Comparison of ENCODE assay signal across 1 cellular context in the genomic region with DNA sequence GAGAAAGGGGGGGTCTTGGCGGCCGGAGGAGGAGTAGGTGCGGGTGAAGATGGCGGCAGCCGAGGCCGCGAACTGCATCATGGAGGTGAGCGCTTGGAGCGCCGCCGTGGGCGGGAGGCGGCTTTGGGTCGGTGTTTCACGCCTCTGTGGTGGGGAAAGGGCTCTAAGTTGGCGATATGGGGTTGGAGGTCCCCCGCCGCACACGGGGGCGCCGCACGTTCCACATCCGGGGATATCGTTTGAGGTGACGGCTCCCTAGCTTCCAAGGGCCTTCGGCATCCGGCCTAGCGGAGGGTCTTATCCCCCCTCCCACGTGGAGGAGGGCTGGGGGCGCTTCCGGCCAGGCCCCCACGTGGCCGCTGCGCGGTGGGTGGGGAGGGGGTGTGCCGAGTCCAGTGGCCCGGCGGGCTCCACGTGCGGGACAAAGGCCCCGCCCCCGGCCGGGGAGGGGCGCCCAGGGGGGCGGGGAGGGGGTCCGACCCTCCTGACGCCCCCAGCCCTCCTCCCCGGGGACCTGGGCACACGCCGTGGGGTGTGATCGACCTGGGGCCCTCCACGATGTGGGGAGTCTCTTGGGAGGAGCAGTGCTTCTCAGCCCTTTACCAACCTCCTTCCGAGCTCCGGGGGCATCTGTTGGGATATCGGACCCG.
TF ChIP-seq lines count a peak whose summit lies in the region.

A gene (plus strand): TSS at position 40 of the 650 bp plus-strand sequence. CDS start 10 bp downstream, at position 50.

TF ChIP-seq in HepG2, 621 proteins besides CTCF, POLR2A, EP300 and RAD21 (continued from another document and continues in another):
- TF ChIP-seq, protein P1, sequence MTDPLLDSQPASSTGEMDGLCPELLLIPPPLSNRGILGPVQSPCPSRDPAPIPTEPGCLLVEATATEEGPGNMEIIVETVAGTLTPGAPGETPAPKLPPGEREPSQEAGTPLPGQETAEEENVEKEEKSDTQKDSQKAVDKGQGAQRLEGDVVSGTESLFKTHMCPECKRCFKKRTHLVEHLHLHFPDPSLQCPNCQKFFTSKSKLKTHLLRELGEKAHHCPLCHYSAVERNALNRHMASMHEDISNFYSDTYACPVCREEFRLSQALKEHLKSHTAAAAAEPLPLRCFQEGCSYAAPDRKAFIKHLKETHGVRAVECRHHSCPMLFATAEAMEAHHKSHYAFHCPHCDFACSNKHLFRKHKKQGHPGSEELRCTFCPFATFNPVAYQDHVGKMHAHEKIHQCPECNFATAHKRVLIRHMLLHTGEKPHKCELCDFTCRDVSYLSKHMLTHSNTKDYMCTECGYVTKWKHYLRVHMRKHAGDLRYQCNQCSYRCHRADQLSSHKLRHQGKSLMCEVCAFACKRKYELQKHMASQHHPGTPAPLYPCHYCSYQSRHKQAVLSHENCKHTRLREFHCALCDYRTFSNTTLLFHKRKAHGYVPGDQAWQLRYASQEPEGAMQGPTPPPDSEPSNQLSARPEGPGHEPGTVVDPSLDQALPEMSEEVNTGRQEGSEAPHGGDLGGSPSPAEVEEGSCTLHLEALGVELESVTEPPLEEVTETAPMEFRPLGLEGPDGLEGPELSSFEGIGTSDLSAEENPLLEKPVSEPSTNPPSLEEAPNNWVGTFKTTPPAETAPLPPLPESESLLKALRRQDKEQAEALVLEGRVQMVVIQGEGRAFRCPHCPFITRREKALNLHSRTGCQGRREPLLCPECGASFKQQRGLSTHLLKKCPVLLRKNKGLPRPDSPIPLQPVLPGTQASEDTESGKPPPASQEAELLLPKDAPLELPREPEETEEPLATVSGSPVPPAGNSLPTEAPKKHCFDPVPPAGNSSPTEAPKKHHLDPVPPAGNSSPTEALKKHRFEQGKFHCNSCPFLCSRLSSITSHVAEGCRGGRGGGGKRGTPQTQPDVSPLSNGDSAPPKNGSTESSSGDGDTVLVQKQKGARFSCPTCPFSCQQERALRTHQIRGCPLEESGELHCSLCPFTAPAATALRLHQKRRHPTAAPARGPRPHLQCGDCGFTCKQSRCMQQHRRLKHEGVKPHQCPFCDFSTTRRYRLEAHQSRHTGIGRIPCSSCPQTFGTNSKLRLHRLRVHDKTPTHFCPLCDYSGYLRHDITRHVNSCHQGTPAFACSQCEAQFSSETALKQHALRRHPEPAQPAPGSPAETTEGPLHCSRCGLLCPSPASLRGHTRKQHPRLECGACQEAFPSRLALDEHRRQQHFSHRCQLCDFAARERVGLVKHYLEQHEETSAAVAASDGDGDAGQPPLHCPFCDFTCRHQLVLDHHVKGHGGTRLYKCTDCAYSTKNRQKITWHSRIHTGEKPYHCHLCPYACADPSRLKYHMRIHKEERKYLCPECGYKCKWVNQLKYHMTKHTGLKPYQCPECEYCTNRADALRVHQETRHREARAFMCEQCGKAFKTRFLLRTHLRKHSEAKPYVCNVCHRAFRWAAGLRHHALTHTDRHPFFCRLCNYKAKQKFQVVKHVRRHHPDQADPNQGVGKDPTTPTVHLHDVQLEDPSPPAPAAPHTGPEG (CRISPR knock-in tag; IDR thresholded peaks at IDR 0.05), result no peak
- TF ChIP-seq NR2F6 (IDR thresholded peaks at IDR 0.05) (no peak), NR2F6 (CRISPR knock-in tag; IDR thresholded peaks at IDR 0.05) (peak; percentile 20; the same call in 1 of the 2 replicates), MED13 (CRISPR knock-in tag; IDR thresholded peaks at IDR 0.05) (no peak), CC2D1A (CRISPR knock-in tag; IDR thresholded peaks at IDR 0.05) (no peak), ZFP37 (CRISPR knock-in tag; IDR thresholded peaks at IDR 0.05; ENCODE audit: borderline replicate concordance) (no peak), HNRNPK (IDR thresholded peaks at IDR 0.05; ENCODE audit: low read depth, low read length, poor library complexity, severe bottlenecking) (peak; percentile 77), KDM6A (CRISPR knock-in tag; IDR thresholded peaks at IDR 0.05; ENCODE audit: low read depth) (no peak), ETV6 (CRISPR knock-in tag; conservative IDR thresholded peaks at IDR 0.05) (no peak), ZBTB21 (CRISPR knock-in tag; IDR thresholded peaks at IDR 0.05) (no peak), ZKSCAN1 (IDR thresholded peaks at IDR 0.05; ENCODE audit: low read length) (no peak), ELF1 (CRISPR knock-in tag; IDR thresholded peaks at IDR 0.05) (peak; percentile 36; the same call in 1 of the 2 replicates), KLF12 (CRISPR knock-in tag; IDR thresholded peaks at IDR 0.05; ENCODE audit: borderline replicate concordance) (no peak), SRSF1 (optimal IDR thresholded peaks at IDR 0.05; ENCODE audit: low read depth, low read length) (peak; percentile 95), RAD51 (IDR thresholded peaks at IDR 0.05; ENCODE audit: borderline replicate concordance) (no peak), ZNF589 (CRISPR knock-in tag; conservative IDR thresholded peaks at IDR 0.05) (no peak), U2AF2 (IDR thresholded peaks at IDR 0.05; ENCODE audit: low read depth, low read length) (no peak), ZNF672 (CRISPR knock-in tag; IDR thresholded peaks at IDR 0.05) (no peak), PHF21A (CRISPR knock-in tag; IDR thresholded peaks at IDR 0.05) (no peak)
- TF ChIP-seq, protein P2, sequence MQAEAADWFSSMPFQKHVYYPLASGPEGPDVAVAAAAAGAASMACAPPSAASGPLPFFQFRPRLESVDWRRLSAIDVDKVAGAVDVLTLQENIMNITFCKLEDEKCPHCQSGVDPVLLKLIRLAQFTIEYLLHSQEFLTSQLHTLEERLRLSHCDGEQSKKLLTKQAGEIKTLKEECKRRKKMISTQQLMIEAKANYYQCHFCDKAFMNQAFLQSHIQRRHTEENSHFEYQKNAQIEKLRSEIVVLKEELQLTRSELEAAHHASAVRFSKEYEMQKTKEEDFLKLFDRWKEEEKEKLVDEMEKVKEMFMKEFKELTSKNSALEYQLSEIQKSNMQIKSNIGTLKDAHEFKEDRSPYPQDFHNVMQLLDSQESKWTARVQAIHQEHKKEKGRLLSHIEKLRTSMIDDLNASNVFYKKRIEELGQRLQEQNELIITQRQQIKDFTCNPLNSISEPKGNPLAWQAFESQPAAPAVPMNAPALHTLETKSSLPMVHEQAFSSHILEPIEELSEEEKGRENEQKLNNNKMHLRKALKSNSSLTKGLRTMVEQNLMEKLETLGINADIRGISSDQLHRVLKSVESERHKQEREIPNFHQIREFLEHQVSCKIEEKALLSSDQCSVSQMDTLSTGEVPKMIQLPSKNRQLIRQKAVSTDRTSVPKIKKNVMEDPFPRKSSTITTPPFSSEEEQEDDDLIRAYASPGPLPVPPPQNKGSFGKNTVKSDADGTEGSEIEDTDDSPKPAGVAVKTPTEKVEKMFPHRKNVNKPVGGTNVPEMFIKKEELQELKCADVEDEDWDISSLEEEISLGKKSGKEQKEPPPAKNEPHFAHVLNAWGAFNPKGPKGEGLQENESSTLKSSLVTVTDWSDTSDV (CRISPR knock-in tag; IDR thresholded peaks at IDR 0.05), result peak; percentile 69; the same call in 1 of the 2 replicates
- TF ChIP-seq, protein P3, sequence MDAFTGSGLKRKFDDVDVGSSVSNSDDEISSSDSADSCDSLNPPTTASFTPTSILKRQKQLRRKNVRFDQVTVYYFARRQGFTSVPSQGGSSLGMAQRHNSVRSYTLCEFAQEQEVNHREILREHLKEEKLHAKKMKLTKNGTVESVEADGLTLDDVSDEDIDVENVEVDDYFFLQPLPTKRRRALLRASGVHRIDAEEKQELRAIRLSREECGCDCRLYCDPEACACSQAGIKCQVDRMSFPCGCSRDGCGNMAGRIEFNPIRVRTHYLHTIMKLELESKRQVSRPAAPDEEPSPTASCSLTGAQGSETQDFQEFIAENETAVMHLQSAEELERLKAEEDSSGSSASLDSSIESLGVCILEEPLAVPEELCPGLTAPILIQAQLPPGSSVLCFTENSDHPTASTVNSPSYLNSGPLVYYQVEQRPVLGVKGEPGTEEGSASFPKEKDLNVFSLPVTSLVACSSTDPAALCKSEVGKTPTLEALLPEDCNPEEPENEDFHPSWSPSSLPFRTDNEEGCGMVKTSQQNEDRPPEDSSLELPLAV (CRISPR knock-in tag; conservative IDR thresholded peaks at IDR 0.05; ENCODE audit: low read depth), result no peak
- TF ChIP-seq, protein P4, sequence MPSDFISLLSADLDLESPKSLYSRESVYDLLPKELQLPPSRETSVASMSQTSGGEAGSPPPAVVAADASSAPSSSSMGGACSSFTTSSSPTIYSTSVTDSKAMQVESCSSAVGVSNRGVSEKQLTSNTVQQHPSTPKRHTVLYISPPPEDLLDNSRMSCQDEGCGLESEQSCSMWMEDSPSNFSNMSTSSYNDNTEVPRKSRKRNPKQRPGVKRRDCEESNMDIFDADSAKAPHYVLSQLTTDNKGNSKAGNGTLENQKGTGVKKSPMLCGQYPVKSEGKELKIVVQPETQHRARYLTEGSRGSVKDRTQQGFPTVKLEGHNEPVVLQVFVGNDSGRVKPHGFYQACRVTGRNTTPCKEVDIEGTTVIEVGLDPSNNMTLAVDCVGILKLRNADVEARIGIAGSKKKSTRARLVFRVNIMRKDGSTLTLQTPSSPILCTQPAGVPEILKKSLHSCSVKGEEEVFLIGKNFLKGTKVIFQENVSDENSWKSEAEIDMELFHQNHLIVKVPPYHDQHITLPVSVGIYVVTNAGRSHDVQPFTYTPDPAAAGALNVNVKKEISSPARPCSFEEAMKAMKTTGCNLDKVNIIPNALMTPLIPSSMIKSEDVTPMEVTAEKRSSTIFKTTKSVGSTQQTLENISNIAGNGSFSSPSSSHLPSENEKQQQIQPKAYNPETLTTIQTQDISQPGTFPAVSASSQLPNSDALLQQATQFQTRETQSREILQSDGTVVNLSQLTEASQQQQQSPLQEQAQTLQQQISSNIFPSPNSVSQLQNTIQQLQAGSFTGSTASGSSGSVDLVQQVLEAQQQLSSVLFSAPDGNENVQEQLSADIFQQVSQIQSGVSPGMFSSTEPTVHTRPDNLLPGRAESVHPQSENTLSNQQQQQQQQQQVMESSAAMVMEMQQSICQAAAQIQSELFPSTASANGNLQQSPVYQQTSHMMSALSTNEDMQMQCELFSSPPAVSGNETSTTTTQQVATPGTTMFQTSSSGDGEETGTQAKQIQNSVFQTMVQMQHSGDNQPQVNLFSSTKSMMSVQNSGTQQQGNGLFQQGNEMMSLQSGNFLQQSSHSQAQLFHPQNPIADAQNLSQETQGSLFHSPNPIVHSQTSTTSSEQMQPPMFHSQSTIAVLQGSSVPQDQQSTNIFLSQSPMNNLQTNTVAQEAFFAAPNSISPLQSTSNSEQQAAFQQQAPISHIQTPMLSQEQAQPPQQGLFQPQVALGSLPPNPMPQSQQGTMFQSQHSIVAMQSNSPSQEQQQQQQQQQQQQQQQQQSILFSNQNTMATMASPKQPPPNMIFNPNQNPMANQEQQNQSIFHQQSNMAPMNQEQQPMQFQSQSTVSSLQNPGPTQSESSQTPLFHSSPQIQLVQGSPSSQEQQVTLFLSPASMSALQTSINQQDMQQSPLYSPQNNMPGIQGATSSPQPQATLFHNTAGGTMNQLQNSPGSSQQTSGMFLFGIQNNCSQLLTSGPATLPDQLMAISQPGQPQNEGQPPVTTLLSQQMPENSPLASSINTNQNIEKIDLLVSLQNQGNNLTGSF (CRISPR knock-in tag; IDR thresholded peaks at IDR 0.05), result 0 out of 2 replicates have a peak, but pooled peaks have one; percentile 27
- TF ChIP-seq, protein P5, sequence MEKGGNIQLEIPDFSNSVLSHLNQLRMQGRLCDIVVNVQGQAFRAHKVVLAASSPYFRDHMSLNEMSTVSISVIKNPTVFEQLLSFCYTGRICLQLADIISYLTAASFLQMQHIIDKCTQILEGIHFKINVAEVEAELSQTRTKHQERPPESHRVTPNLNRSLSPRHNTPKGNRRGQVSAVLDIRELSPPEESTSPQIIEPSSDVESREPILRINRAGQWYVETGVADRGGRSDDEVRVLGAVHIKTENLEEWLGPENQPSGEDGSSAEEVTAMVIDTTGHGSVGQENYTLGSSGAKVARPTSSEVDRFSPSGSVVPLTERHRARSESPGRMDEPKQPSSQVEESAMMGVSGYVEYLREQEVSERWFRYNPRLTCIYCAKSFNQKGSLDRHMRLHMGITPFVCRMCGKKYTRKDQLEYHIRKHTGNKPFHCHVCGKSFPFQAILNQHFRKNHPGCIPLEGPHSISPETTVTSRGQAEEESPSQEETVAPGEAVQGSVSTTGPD (CRISPR knock-in tag; IDR thresholded peaks at IDR 0.05), result no peak
- TF ChIP-seq, protein P6, sequence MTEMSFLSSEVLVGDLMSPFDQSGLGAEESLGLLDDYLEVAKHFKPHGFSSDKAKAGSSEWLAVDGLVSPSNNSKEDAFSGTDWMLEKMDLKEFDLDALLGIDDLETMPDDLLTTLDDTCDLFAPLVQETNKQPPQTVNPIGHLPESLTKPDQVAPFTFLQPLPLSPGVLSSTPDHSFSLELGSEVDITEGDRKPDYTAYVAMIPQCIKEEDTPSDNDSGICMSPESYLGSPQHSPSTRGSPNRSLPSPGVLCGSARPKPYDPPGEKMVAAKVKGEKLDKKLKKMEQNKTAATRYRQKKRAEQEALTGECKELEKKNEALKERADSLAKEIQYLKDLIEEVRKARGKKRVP (CRISPR knock-in tag; IDR thresholded peaks at IDR 0.05), result no peak
- TF ChIP-seq, protein P7, sequence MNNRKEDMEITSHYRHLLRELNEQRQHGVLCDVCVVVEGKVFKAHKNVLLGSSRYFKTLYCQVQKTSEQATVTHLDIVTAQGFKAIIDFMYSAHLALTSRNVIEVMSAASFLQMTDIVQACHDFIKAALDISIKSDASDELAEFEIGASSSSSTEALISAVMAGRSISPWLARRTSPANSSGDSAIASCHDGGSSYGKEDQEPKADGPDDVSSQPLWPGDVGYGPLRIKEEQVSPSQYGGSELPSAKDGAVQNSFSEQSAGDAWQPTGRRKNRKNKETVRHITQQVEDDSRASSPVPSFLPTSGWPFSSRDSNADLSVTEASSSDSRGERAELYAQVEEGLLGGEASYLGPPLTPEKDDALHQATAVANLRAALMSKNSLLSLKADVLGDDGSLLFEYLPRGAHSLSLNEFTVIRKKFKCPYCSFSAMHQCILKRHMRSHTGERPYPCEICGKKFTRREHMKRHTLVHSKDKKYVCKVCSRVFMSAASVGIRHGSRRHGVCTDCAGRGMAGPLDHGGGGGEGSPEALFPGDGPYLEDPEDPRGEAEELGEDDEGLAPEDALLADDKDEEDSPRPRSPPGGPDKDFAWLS (CRISPR knock-in tag; IDR thresholded peaks at IDR 0.05; ENCODE audit: borderline replicate concordance), result 0 out of 2 replicates have a peak, but pooled peaks have one; percentile 41
- TF ChIP-seq, protein P8, sequence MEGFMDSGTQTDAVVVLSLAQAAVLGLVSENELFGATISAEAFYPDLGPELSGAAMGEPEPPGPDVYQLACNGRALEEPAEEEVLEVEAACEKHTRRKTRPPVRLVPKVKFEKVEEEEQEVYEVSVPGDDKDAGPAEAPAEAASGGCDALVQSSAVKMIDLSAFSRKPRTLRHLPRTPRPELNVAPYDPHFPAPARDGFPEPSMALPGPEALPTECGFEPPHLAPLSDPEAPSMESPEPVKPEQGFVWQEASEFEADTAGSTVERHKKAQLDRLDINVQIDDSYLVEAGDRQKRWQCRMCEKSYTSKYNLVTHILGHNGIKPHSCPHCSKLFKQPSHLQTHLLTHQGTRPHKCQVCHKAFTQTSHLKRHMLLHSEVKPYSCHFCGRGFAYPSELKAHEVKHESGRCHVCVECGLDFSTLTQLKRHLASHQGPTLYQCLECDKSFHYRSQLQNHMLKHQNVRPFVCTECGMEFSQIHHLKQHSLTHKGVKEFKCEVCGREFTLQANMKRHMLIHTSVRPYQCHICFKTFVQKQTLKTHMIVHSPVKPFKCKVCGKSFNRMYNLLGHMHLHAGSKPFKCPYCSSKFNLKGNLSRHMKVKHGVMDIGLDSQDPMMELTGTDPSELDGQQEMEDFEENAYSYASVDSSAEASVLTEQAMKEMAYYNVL (CRISPR knock-in tag; IDR thresholded peaks at IDR 0.05; ENCODE audit: borderline replicate concordance), result peak; percentile 66; the same call in 1 of the 2 replicates
